Comparison of ENCODE assay signal across 1 cellular context in the genomic region with DNA sequence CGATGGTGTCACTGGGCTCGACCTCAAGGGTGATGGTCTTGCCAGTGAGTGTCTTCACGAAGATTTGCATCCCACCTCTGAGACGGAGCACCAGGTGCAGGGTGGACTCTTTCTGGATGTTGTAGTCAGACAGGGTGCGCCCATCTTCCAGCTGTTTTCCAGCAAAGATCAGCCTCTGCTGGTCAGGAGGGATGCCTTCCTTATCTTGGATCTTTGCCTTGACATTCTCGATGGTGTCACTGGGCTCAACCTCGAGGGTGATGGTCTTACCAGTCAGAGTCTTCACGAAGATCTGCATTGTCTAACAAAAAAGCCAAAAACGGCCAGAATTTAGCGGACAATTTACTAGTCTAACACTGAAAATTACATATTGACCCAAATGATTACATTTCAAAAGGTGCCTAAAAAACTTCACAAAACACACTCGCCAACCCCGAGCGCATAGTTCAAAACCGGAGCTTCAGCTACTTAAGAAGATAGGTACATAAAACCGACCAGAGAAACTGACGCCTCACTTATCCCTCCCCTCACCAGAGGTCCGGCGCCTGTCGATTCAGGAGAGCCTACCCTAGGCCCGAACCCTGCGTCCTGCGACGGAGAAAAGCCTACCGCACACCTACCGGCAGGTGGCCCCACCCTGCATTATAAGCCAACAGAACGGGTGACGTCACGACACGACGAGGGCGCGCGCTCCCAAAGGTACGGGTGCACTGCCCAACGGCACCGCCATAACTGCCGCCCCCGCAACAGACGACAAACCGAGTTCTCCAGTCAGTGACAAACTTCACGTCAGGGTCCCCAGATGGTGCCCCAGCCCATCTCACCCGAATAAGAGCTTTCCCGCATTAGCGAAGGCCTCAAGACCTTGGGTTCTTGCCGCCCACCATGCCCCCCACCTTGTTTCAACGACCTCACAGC.
A peak's percentile ranks its signal among the peaks of the same experiment; 100 is the strongest.
TF ChIP-seq lines count a peak whose summit lies in the region.

No MANE protein-coding gene starts in this region.

TF ChIP-seq in WTC11, 78 proteins besides CTCF, POLR2A, EP300 and RAD21 (continued from another document and continues in another):
- TF ChIP-seq PRDM15 (CRISPR knock-in tag; IDR thresholded peaks at IDR 0.05) (no peak), SP1 (CRISPR knock-in tag; conservative IDR thresholded peaks at IDR 0.05) (no peak), ZSCAN18 (CRISPR knock-in tag; IDR thresholded peaks at IDR 0.05) (no peak), ZNF317 (CRISPR knock-in tag; IDR thresholded peaks at IDR 0.05; ENCODE audit: borderline replicate concordance, low read depth) (no peak), ZNF263 (CRISPR knock-in tag; IDR thresholded peaks at IDR 0.05; ENCODE audit: low read depth) (no peak; the same call in 1 of the 2 replicates), IRF1 (CRISPR knock-in tag; IDR thresholded peaks at IDR 0.05) (no peak), ESRRA (CRISPR knock-in tag; IDR thresholded peaks at IDR 0.05; ENCODE audit: borderline replicate concordance) (no peak), GRHL2 (CRISPR knock-in tag; IDR thresholded peaks at IDR 0.05; ENCODE audit: insufficient replicate concordance, severe bottlenecking) (no peak), NR3C1 (CRISPR knock-in tag; conservative IDR thresholded peaks at IDR 0.05; ENCODE audit: low read depth) (no peak), CBFB (CRISPR knock-in tag; IDR thresholded peaks at IDR 0.05; ENCODE audit: low read depth) (no peak), ZNF232 (CRISPR knock-in tag; IDR thresholded peaks at IDR 0.05) (peak; percentile 1; the same call in 1 of the 2 replicates), ZNF416 (CRISPR knock-in tag; IDR thresholded peaks at IDR 0.05) (peak; percentile 82), JUN (CRISPR knock-in tag; IDR thresholded peaks at IDR 0.05) (no peak), PRRX2 (CRISPR knock-in tag; IDR thresholded peaks at IDR 0.05) (0 out of 2 replicates have a peak, but pooled peaks have one; percentile 57), E2F5 (CRISPR knock-in tag; IDR thresholded peaks at IDR 0.05) (peak; percentile 96; the same call in 1 of the 2 replicates), CREB1 (CRISPR knock-in tag; IDR thresholded peaks at IDR 0.05) (peak; percentile 65; the same call in 1 of the 2 replicates), ZMAT4 (CRISPR knock-in tag; IDR thresholded peaks at IDR 0.05) (peak; percentile 15; the same call in 1 of the 2 replicates), ZNF425 (CRISPR knock-in tag; conservative IDR thresholded peaks at IDR 0.05) (no peak), FOXP4 (CRISPR knock-in tag; IDR thresholded peaks at IDR 0.05) (no peak), MYBL2 (CRISPR knock-in tag; IDR thresholded peaks at IDR 0.05) (no peak), JAZF1 (CRISPR knock-in tag; IDR thresholded peaks at IDR 0.05) (no peak), SMAD3 (CRISPR knock-in tag; IDR thresholded peaks at IDR 0.05; ENCODE audit: borderline replicate concordance) (no peak), AR (CRISPR knock-in tag; IDR thresholded peaks at IDR 0.05) (no peak), SMAD4 (CRISPR knock-in tag; IDR thresholded peaks at IDR 0.05) (no peak), ZNF281 (CRISPR knock-in tag; IDR thresholded peaks at IDR 0.05) (peak; percentile 22; the same call in 1 of the 2 replicates), ETV6 (CRISPR knock-in tag; IDR thresholded peaks at IDR 0.05) (no peak), KAT7 (CRISPR knock-in tag; IDR thresholded peaks at IDR 0.05; ENCODE audit: borderline replicate concordance) (no peak)
- TF ChIP-seq, protein P1, sequence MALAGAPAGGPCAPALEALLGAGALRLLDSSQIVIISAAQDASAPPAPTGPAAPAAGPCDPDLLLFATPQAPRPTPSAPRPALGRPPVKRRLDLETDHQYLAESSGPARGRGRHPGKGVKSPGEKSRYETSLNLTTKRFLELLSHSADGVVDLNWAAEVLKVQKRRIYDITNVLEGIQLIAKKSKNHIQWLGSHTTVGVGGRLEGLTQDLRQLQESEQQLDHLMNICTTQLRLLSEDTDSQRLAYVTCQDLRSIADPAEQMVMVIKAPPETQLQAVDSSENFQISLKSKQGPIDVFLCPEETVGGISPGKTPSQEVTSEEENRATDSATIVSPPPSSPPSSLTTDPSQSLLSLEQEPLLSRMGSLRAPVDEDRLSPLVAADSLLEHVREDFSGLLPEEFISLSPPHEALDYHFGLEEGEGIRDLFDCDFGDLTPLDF (CRISPR knock-in tag; IDR thresholded peaks at IDR 0.05): no peak
- TF ChIP-seq, protein P2, sequence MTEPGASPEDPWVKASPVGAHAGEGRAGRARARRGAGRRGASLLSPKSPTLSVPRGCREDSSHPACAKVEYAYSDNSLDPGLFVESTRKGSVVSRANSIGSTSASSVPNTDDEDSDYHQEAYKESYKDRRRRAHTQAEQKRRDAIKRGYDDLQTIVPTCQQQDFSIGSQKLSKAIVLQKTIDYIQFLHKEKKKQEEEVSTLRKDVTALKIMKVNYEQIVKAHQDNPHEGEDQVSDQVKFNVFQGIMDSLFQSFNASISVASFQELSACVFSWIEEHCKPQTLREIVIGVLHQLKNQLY (CRISPR knock-in tag; IDR thresholded peaks at IDR 0.05): no peak
